Comparison of ENCODE assay signal across 24 cellular contexts in the genomic region with DNA sequence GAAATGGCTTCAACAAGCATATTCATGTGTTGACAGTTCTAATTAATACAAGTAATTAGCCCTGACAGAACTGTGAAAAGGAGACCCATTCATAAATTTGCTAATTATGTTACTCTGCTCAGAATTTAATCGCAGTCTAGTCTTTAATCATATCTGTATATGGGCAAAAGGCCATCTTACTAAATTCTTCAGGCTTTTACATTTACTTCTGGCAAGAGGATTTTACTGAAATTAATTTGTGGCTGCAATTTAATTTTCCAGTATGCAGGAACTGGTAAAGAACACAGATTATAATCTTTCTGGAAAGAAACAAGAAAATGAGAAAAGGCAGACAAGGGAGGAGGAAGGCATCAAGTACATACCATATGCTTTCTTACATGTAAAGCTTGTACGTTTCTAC.
"Had no signal": no experiment of that assay in that cellular context is flagged by ENCODE, and none has a peak within 500 bp of the region (broad histone marks: within the 10 kb centered on the region; RNA-seq: fewer than 3 reads in every experiment).

No MANE protein-coding gene starts in this region.

- H3K27me3 ChIP-seq: colonic mucosa, dorsolateral prefrontal cortex, esophagus muscularis mucosa, esophagus squamous epithelium, foreskin keratinocyte, gastrocnemius medialis, gastroesophageal sphincter, heart left ventricle had no signal

- H3K4me3 ChIP-seq: colonic mucosa, coronary artery, dorsolateral prefrontal cortex, esophagus muscularis mucosa, esophagus squamous epithelium, gastrocnemius medialis, gastroesophageal sphincter, heart left ventricle had no signal

- ATAC-seq: effector memory CD8-positive, alpha-beta T cell; esophagus mucosa; foreskin keratinocyte; gastrocnemius medialis; gastroesophageal sphincter; heart left ventricle had no signal

- H3K36me3 ChIP-seq: colonic mucosa, esophagus muscularis mucosa, esophagus squamous epithelium, gastrocnemius medialis, gastroesophageal sphincter, heart left ventricle had no signal

- H3K9me3 ChIP-seq: colonic mucosa, esophagus squamous epithelium, gastrocnemius medialis had no signal

- H3K4me1 ChIP-seq: colonic mucosa, esophagus squamous epithelium had no signal

- H3K27ac ChIP-seq: colonic mucosa, coronary artery, dorsolateral prefrontal cortex, epithelial cell of prostate, esophagus muscularis mucosa, esophagus squamous epithelium, foreskin keratinocyte, gastrocnemius medialis, gastroesophageal sphincter, heart left ventricle had no signal

- DNase-seq: colonic mucosa; cortex of kidney; dermis blood vessel endothelial cell; dorsolateral prefrontal cortex; effector CD4-positive, alpha-beta T cell; effector CD8-positive, alpha-beta T cell; effector memory CD4-positive, alpha-beta T cell; effector memory CD8-positive, alpha-beta T cell; endodermal cell; erythroblast; esophagus squamous epithelium; foreskin fibroblast; foreskin keratinocyte; foreskin melanocyte; gastrocnemius medialis; glutamatergic neuron; head of caudate nucleus; heart left ventricle had no signal

- H3K4me1 Mint-ChIP-seq: endodermal cell had no signal

- H3K4me3 Mint-ChIP-seq: dendritic cell treated with granulocyte-macrophage colony-stimulating factor and Interleukin-4, amounts not matched to agents 40 ng/mL and 50 ng/mL, for 4 days; effector memory CD8-positive, alpha-beta T cell; endodermal cell had no signal

- H3K27me3 Mint-ChIP-seq: dendritic cell treated with granulocyte-macrophage colony-stimulating factor and Interleukin-4, amounts not matched to agents 40 ng/mL and 50 ng/mL, for 4 days; effector memory CD8-positive, alpha-beta T cell had no signal
